Comparison of ENCODE assay signal across 22 cellular contexts in genomic region chr22:30441088-30441487, GRCh38. TPM values are rescaled to one million over a fixed set of nuclear protein-coding genes. Genes with fewer than 3 reads are reported as not detected.
DNase-seq lines count a peak whose midpoint lies in the region; ATAC-seq and TF ChIP-seq lines count a peak whose summit lies in the region.
"Had no signal": no experiment of that assay in that cellular context is flagged by ENCODE, and none has a peak within 500 bp of the region (broad histone marks: within the 10 kb centered on the region; RNA-seq: fewer than 3 reads in every experiment).

No MANE protein-coding gene starts in this region.

- CTCF ChIA-PET in Calu3 (lab: Charles Lee): no interaction called here

- H3K27ac ChIP-seq in tibial artery: no peak overlapping the region
- H3K27ac ChIP-seq: Peyer's patch, SJSA1 had no signal

- H3K4me1 ChIP-seq in tibial artery: no peaks in the 10 kb centered on the region
- H3K4me1 ChIP-seq: Peyer's patch had no signal

- no peaks in the 10 kb centered on the region for H3K27me3 Mint-ChIP-seq in Calu3 (ENCODE audit: unreplicated experiment)
- H3K27me3 Mint-ChIP-seq in IgD-negative memory B cell: peaks cover 55% of the 10 kb centered on the region
- H3K27me3 Mint-ChIP-seq in immature natural killer cell (ENCODE audit: low read depth in 3 of 3): peaks cover 28 to 68% (median 45%) of the 10 kb centered on the region in 3 donors
- H3K27me3 Mint-ChIP-seq in progenitor cell of endocrine pancreas: peaks cover 6% of the 10 kb centered on the region

- H3K36me3 Mint-ChIP-seq in Calu3 (ENCODE audit: insufficient read depth, unreplicated experiment) (no peaks in the 10 kb centered on the region), IgD-negative memory B cell (peaks cover 3% of the 10 kb centered on the region), immature natural killer cell (peaks cover 0 to under 1% (median 0%) of the 10 kb centered on the region in 3 donors), progenitor cell of endocrine pancreas (ENCODE audit: insufficient read depth) (no peaks in the 10 kb centered on the region)

- intact Hi-C loops in Calu3 (cut with micrococcal nuclease; ENCODE audit: unreplicated experiment) (no loop called here), tibial artery (cut with DNase I; ENCODE audit: low total_unique reads) (no loop called here)

- peak overlapping the region; percentile 46 for H3K27ac Mint-ChIP-seq in Calu3 (ENCODE audit: unreplicated experiment)
- peak overlapping the region; percentile 46 to 90 (median 69) for H3K27ac Mint-ChIP-seq in IgD-negative memory B cell
- peak overlapping the region in 4 of 6 donors; percentile 11 to 79 (median 57) for H3K27ac Mint-ChIP-seq in immature natural killer cell
- H3K27ac Mint-ChIP-seq in progenitor cell of endocrine pancreas: peak overlapping the region; percentile 8

- TF ChIP-seq CTCF in Calu3 (IDR thresholded peaks at IDR 0.05; ENCODE audit: unreplicated experiment): no peak
- no peak for TF ChIP-seq CTCF in progenitor cell of endocrine pancreas (IDR thresholded peaks at IDR 0.05; ENCODE audit: unreplicated experiment)
- no peak for TF ChIP-seq CTCF in tibial artery (IDR thresholded peaks at IDR 0.05)

- no peak overlapping the region for H3K4me3 Mint-ChIP-seq in Calu3 (ENCODE audit: low read depth, unreplicated experiment)
- no peak overlapping the region for H3K4me3 Mint-ChIP-seq in IgD-negative memory B cell
- H3K4me3 Mint-ChIP-seq in immature natural killer cell: peak overlapping the region in 1 of 5 donors; percentile 51
- H3K4me3 Mint-ChIP-seq in progenitor cell of endocrine pancreas (ENCODE audit: low read depth): no peak overlapping the region

- no TSS peak for BruUV-seq in Calu3 (replicated peaks; lab: Mats Ljungman, UMichigan)

- ATAC-seq in HG03457 (IDR thresholded peaks at IDR 0.05; ENCODE audit: unreplicated experiment): no peak

- H3K4me1 Mint-ChIP-seq in Calu3 (ENCODE audit: low read depth, unreplicated experiment) (peaks cover 41% of the 10 kb centered on the region), IgD-negative memory B cell (peaks cover 6 to 13% (median 12%) of the 10 kb centered on the region in 3 donors), immature natural killer cell (peaks cover 21 to 24% of the 10 kb centered on the region in 2 donors), progenitor cell of endocrine pancreas (ENCODE audit: low read depth) (peaks cover 27% of the 10 kb centered on the region)

- H3K9me3 ChIP-seq in tibial artery: no peaks in the 10 kb centered on the region
- H3K9me3 ChIP-seq: Peyer's patch, SJSA1 had no signal

- no peaks in the 10 kb centered on the region for H3K9me3 Mint-ChIP-seq in Calu3 (ENCODE audit: low read depth, unreplicated experiment)
- peaks cover 7 to 15% (median 11%) of the 10 kb centered on the region in 3 donors for H3K9me3 Mint-ChIP-seq in IgD-negative memory B cell
- H3K9me3 Mint-ChIP-seq in immature natural killer cell: peaks cover 3 to 12% (median 8%) of the 10 kb centered on the region in 6 donors
- H3K9me3 Mint-ChIP-seq in progenitor cell of endocrine pancreas (ENCODE audit: low read depth): no peaks in the 10 kb centered on the region

- no peaks in the 10 kb centered on the region for H3K36me3 ChIP-seq in tibial artery
- H3K36me3 ChIP-seq: Peyer's patch, SJSA1 had no signal

- no peak overlapping the region for H3K4me3 ChIP-seq in tibial artery
- H3K4me3 ChIP-seq: Peyer's patch, SJSA1 had no signal

- H3K27me3 ChIP-seq in tibial artery: peaks cover 0 to 45% of the 10 kb centered on the region in 2 donors
- H3K27me3 ChIP-seq: Peyer's patch, SJSA1 had no signal

- DNase-seq in Calu3 (no peak), immature natural killer cell (no peak), progenitor cell of endocrine pancreas (ENCODE audit: low spot score, unreplicated experiment) (no peak), ecto neural progenitor cell (ENCODE audit: low spot score) (no peak), tibial artery (no peak)
- DNase-seq: AML-193, C1 segment of cervical spinal cord, EL, GF-D8, H7, IMR-90, Karpas-422, NCI-H1417, NCI-H1694 treated with DMSO at 0.1 percent for 48 hours, NCI-H446, NCI-H526 had no signal

RNA-seq across cellular contexts. Expression of gene MTFP1, which starts 15.5 kb away (rescaled TPM):
- total RNA-seq in Calu3 (2022): 30.5 and 33.6 TPM in 2 replicates
- polyA plus RNA-seq in IgD-negative memory B cell: 27.8 TPM
- polyA plus RNA-seq in immature natural killer cell: 10 to 100 TPM; 18.7 to 41.3 (median 32.0) TPM
- 12.6 and 16.6 TPM in 2 replicates for total RNA-seq in progenitor cell of endocrine pancreas

RNA-seq across cellular contexts. Expression of gene SEC14L3, which starts 30.7 kb away (rescaled TPM):
- total RNA-seq in Calu3 (2022) (not detected in 2 replicates), progenitor cell of endocrine pancreas (not detected in 2 replicates)
- polyA plus RNA-seq in IgD-negative memory B cell (not detected), immature natural killer cell (not detected)
- total RNA-seq: H7, IMR-90, M059J, OCI-LY7, Peyer's patch, SJSA1 had no signal
- polyA plus RNA-seq: IMR-90 had no signal

RNA-seq across cellular contexts. Expression of gene SEC14L2, which starts 44.3 kb away (rescaled TPM):
- 32.1 and 39.1 TPM in 2 replicates for total RNA-seq in Calu3 (2022)
- 1.1 TPM for polyA plus RNA-seq in IgD-negative memory B cell
- polyA plus RNA-seq in immature natural killer cell: 1 to 10 TPM in 1 of 3 donors, under 1 TPM in 1, not detected in 1; 0.23 to 1.6 TPM
- total RNA-seq in progenitor cell of endocrine pancreas: 13.2 and 13.7 TPM in 2 replicates

RNA-seq across cellular contexts. Expression of gene RNF215, which starts 53.9 kb away (rescaled TPM):
- total RNA-seq in Calu3 (2022): 42.5 and 48.8 TPM in 2 replicates
- 0.20 TPM for polyA plus RNA-seq in IgD-negative memory B cell
- 1 to 10 TPM in 1 of 3 donors, under 1 TPM in 2; 0.38 to 1.1 (median 0.56) TPM for polyA plus RNA-seq in immature natural killer cell
- 32.5 and 35.8 TPM in 2 replicates for total RNA-seq in progenitor cell of endocrine pancreas

Comparison
In these comparisons a context has a peak if more than half of its experiments do, and no peak if none do; other contexts are left out.
1. H3K27ac Mint-ChIP-seq: peak in every context shown above with its lines; median percentile 69 in IgD-negative memory B cell; 57 in immature natural killer cell; 46 in Calu3; 8 in progenitor cell of endocrine pancreas.